ENCODE assay signal across 8 cellular contexts in genomic region chr2:45778720-45779171, GRCh38.
A peak's percentile ranks its signal among the peaks of the same experiment; 100 is the strongest.
DNase-seq lines count a peak whose midpoint lies in the region; ATAC-seq, FAIRE-seq and TF ChIP-seq lines count a peak whose summit lies in the region.

No MANE protein-coding gene starts in this region.

- peak overlapping the region in 8 of 10 experiments; percentile 23 to 60 (median 47); a peak in 13 of 20 replicates for H3K4me3 ChIP-seq in BLaER1 treated with 17β-estradiol and CSF1 and Interleukin-3, amounts not matched to agents 10 nM and 100 nM
- no peak overlapping the region for H3K4me3 ChIP-seq in OCI-LY1 (ENCODE audit: low read depth, low read length, poor library complexity, severe bottlenecking)
- no peak overlapping the region for H3K4me3 ChIP-seq in tibial nerve

- DNase-seq in H54 (ENCODE audit: insufficient read length, low spot score) = peak; percentile 57
- peak; percentile 59 for DNase-seq in activated T-cell treated with anti-CD3 and anti-CD28 coated beads for 1 hour (ENCODE audit: low read depth)
- peak; percentile 39 for DNase-seq in fibroblast of gingiva (ENCODE audit: low read depth)
- DNase-seq in nucleus accumbens (lab: John Stamatoyannopoulos, UW) = peak in 30 of 56 donors; percentile 3 to 71 (median 20)
- peak; percentile 38 to 74 for DNase-seq in tibial nerve (ENCODE audit: low spot score in 2 of 2)

- peak overlapping the region in 4 of 11 experiments; percentile 18 to 59 (median 56); a peak in 5 of 22 replicates for H3K27ac ChIP-seq in BLaER1 treated with 17β-estradiol and CSF1 and Interleukin-3, amounts not matched to agents 10 nM and 100 nM
- no peak overlapping the region for H3K27ac ChIP-seq in OCI-LY1 (ENCODE audit: low read depth, low read length, poor library complexity, severe bottlenecking)
- H3K27ac ChIP-seq in tibial nerve = no peak overlapping the region

- no peaks in the 10 kb centered on the region for H3K9me2 ChIP-seq in OCI-LY1 (ENCODE audit: low read depth, low read length)

- H3K27me3 ChIP-seq in BLaER1 treated with 17β-estradiol and CSF1 and Interleukin-3, amounts not matched to agents 10 nM and 100 nM = no peaks in the 10 kb centered on the region
- H3K27me3 ChIP-seq in OCI-LY1 (ENCODE audit: insufficient read depth, low read length) (no peaks in the 10 kb centered on the region), tibial nerve (no peaks in the 10 kb centered on the region)

- H3K36me3 ChIP-seq in BLaER1 treated with 17β-estradiol and CSF1 and Interleukin-3, amounts not matched to agents 10 nM and 100 nM = peaks cover 0 to 15% (median 5%) of the 10 kb centered on the region in 11 experiments; a peak in 3 of 22 replicates
- peaks cover 4% of the 10 kb centered on the region; the same call in 1 of the 2 replicates for H3K36me3 ChIP-seq in OCI-LY1 (ENCODE audit: insufficient read depth, low read length)
- H3K36me3 ChIP-seq in tibial nerve = no peaks in the 10 kb centered on the region

- no peaks in the 10 kb centered on the region for H3F3A ChIP-seq in OCI-LY1 (ENCODE audit: insufficient read depth, low read length)

- no peak for FAIRE-seq in H54 (lab: Jason Lieb, UNC)

- peaks cover 64 to 98% (median 95%) of the 10 kb centered on the region in 10 experiments for H3K4me1 ChIP-seq in BLaER1 treated with 17β-estradiol and CSF1 and Interleukin-3, amounts not matched to agents 10 nM and 100 nM
- peaks cover 45% of the 10 kb centered on the region for H3K4me1 ChIP-seq in OCI-LY1 (ENCODE audit: insufficient read depth, low read length, severe bottlenecking)
- peaks cover 0 to 41% (median 3%) of the 10 kb centered on the region in 4 donors for H3K4me1 ChIP-seq in tibial nerve

- WGBS in tibial nerve, 2 donors = 80 to 81% methylated on average over 11 of the region's 11 CpGs

- H2AFZ ChIP-seq in OCI-LY1 (ENCODE audit: low read length) = no peak overlapping the region

- H4K20me1 ChIP-seq in BLaER1 treated with 17β-estradiol and CSF1 and Interleukin-3, amounts not matched to agents 10 nM and 100 nM = peaks cover 0 to 87% (median 59%) of the 10 kb centered on the region in 11 experiments; a peak in 14 of 22 replicates
- H4K20me1 ChIP-seq in OCI-LY1 (ENCODE audit: insufficient read depth, low read length) = no peaks in the 10 kb centered on the region

- no peak for ATAC-seq in GM21528 (IDR thresholded peaks at IDR 0.05; ENCODE audit: low FRiP score, unreplicated experiment)

- TF ChIP-seq POLR2A in H54 (IDR thresholded peaks at IDR 0.05; ENCODE audit: low read depth, low read length) (no peak), tibial nerve (IDR thresholded peaks at IDR 0.05) (no peak)

- H3K9ac ChIP-seq in BLaER1 treated with 17β-estradiol and CSF1 and Interleukin-3, amounts not matched to agents 10 nM and 100 nM = no peak overlapping the region; a peak in 1 of 22 replicates
- no peak overlapping the region for H3K9ac ChIP-seq in OCI-LY1 (ENCODE audit: low read length)

- no peaks in the 10 kb centered on the region for H3K79me2 ChIP-seq in OCI-LY1 (ENCODE audit: insufficient read depth, low read length)

- peak overlapping the region; percentile 75 to 95 (median 86) for H3K4me2 ChIP-seq in BLaER1 treated with 17β-estradiol and CSF1 and Interleukin-3, amounts not matched to agents 10 nM and 100 nM
- no peak overlapping the region for H3K4me2 ChIP-seq in OCI-LY1 (ENCODE audit: low read length)

- H3K9me3 ChIP-seq in BLaER1 treated with 17β-estradiol and CSF1 and Interleukin-3, amounts not matched to agents 10 nM and 100 nM (replicated peaks in 1 of 11) = peaks cover 0 to 4% (median 0%) of the 10 kb centered on the region in 11 experiments; a peak in 2 of 22 replicates
- H3K9me3 ChIP-seq in OCI-LY1 (ENCODE audit: low read length) (0 out of 2 replicates have a peak, but pooled peaks cover 3% of the 10 kb centered on the region), tibial nerve (no peaks in the 10 kb centered on the region)

- TF ChIP-seq EP300 in tibial nerve (IDR thresholded peaks at IDR 0.05) = no peak

- TF ChIP-seq CTCF in OCI-LY1 (IDR thresholded peaks at IDR 0.05; ENCODE audit: low read length) (peak; percentile 59), tibial nerve (IDR thresholded peaks at IDR 0.05) (peak; percentile 55 to 69 (median 58))

Comparison
In these comparisons a context has a peak if more than half of its experiments do, and no peak if none do; other contexts are left out.
1. H3K4me3 ChIP-seq: peak in BLaER1 treated with 17β-estradiol and CSF1 and Interleukin-3, amounts not matched to agents 10 nM and 100 nM (8 of 10); none in OCI-LY1 (single experiment) and tibial nerve (0 of 4).
2. Peak in every context shown above with its lines, with median percentiles within 50 percentile points of each other: DNase-seq.